In the genomic region with DNA sequence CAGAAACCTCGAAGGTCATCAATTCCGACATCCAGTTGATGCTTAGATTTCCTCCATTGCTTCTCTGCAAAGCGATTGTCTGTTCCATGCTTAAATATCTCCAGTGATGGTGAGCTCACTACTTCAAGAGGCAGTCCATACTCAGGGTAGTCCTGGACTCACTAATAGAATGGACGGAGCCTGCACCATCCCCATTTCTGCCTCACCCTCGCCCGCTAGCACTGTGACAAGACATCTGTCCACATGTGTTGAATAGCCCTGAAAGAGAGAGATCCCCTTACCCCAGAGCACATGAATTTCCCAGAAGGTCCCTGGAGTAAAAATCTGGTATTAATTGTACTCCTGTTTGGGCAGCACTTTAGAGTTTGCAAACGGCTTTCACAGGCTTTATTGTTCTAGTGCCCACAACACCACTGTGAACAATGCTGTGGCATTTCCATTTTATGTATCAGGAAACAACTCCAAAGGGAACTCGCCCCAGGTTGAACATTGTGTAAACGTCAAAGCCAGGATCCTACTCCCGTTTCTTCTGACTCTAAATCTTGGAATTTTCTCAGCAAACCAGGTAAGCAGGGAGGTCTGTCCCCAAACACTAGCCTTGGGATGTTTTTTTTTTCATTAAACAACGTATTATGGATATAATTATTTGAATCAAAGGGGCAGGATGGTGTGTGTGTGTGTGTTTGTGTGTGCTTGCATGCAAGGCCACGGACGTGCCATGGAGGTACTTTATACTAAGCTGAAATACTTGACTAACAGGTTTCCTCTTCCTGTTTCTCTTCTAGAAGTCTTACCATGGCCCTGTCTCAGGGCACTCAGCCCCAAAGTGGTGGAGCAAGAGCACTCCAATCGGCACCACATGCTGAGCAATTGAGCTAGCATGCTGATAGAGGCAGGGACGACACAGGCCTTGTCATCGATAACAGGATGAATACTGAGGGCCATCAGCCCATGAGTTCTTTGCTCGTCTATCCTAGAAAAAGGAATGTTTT, we compare ENCODE assay signal across 1 cellular context.
A peak's percentile ranks its signal among the peaks of the same experiment; 100 is the strongest.
TF ChIP-seq lines count a peak whose summit lies in the region.

No MANE protein-coding gene starts in this region.

TF ChIP-seq in K562, 482 proteins besides CTCF, POLR2A, EP300 and RAD21 (continued from another document):
- TF ChIP-seq, protein P1, sequence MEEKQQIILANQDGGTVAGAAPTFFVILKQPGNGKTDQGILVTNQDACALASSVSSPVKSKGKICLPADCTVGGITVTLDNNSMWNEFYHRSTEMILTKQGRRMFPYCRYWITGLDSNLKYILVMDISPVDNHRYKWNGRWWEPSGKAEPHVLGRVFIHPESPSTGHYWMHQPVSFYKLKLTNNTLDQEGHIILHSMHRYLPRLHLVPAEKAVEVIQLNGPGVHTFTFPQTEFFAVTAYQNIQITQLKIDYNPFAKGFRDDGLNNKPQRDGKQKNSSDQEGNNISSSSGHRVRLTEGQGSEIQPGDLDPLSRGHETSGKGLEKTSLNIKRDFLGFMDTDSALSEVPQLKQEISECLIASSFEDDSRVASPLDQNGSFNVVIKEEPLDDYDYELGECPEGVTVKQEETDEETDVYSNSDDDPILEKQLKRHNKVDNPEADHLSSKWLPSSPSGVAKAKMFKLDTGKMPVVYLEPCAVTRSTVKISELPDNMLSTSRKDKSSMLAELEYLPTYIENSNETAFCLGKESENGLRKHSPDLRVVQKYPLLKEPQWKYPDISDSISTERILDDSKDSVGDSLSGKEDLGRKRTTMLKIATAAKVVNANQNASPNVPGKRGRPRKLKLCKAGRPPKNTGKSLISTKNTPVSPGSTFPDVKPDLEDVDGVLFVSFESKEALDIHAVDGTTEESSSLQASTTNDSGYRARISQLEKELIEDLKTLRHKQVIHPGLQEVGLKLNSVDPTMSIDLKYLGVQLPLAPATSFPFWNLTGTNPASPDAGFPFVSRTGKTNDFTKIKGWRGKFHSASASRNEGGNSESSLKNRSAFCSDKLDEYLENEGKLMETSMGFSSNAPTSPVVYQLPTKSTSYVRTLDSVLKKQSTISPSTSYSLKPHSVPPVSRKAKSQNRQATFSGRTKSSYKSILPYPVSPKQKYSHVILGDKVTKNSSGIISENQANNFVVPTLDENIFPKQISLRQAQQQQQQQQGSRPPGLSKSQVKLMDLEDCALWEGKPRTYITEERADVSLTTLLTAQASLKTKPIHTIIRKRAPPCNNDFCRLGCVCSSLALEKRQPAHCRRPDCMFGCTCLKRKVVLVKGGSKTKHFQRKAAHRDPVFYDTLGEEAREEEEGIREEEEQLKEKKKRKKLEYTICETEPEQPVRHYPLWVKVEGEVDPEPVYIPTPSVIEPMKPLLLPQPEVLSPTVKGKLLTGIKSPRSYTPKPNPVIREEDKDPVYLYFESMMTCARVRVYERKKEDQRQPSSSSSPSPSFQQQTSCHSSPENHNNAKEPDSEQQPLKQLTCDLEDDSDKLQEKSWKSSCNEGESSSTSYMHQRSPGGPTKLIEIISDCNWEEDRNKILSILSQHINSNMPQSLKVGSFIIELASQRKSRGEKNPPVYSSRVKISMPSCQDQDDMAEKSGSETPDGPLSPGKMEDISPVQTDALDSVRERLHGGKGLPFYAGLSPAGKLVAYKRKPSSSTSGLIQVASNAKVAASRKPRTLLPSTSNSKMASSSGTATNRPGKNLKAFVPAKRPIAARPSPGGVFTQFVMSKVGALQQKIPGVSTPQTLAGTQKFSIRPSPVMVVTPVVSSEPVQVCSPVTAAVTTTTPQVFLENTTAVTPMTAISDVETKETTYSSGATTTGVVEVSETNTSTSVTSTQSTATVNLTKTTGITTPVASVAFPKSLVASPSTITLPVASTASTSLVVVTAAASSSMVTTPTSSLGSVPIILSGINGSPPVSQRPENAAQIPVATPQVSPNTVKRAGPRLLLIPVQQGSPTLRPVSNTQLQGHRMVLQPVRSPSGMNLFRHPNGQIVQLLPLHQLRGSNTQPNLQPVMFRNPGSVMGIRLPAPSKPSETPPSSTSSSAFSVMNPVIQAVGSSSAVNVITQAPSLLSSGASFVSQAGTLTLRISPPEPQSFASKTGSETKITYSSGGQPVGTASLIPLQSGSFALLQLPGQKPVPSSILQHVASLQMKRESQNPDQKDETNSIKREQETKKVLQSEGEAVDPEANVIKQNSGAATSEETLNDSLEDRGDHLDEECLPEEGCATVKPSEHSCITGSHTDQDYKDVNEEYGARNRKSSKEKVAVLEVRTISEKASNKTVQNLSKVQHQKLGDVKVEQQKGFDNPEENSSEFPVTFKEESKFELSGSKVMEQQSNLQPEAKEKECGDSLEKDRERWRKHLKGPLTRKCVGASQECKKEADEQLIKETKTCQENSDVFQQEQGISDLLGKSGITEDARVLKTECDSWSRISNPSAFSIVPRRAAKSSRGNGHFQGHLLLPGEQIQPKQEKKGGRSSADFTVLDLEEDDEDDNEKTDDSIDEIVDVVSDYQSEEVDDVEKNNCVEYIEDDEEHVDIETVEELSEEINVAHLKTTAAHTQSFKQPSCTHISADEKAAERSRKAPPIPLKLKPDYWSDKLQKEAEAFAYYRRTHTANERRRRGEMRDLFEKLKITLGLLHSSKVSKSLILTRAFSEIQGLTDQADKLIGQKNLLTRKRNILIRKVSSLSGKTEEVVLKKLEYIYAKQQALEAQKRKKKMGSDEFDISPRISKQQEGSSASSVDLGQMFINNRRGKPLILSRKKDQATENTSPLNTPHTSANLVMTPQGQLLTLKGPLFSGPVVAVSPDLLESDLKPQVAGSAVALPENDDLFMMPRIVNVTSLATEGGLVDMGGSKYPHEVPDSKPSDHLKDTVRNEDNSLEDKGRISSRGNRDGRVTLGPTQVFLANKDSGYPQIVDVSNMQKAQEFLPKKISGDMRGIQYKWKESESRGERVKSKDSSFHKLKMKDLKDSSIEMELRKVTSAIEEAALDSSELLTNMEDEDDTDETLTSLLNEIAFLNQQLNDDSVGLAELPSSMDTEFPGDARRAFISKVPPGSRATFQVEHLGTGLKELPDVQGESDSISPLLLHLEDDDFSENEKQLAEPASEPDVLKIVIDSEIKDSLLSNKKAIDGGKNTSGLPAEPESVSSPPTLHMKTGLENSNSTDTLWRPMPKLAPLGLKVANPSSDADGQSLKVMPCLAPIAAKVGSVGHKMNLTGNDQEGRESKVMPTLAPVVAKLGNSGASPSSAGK (IDR thresholded peaks at IDR 0.05) = 0 out of 2 replicates have a peak, but pooled peaks have one; percentile 27
TF ChIP-seq in K562: peak in this region for 1.
